Comparison of ENCODE assay signal across 8 cellular contexts in the genomic region with DNA sequence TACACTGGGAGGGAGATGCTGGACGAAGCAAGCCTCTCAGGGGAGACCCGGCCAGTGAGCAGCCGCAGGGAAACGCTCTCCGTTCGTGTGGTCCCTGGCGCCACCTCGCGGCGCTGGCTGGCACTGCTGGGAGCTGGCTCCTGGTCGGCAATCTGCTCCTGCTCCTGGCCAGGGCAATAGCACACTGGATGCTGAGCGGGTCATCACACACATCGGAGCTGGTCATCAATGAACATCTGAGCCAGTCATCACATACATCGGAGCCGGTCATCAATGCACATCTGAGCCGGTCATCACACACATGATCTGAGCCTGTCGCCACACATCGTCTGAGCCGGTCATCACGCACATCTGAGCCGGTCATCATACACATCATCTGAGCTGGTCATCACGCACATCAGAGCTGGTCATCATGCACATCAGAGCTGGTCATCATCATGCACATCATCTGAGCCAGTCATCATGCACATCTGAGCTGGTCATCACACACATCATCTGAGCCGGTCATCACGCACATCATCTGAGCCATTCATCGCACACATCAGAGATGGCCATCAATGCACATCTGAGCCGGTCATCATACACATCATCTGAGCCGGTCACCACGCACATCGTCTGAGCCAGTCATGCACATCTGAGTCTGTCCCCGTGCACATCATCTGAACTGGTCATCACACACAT.
DNase-seq lines count a peak whose midpoint lies in the region; ATAC-seq and TF ChIP-seq lines count a peak whose summit lies in the region.

No MANE protein-coding gene starts in this region.

- POLR2A ChIA-PET in BJ (lab: Charles Lee) = interaction anchor here (1.2 kb wide), 1 partner anchor 306 kb away, joined by 3 read pairs; no protein-coding TSS in a partner anchor
- POLR2A ChIA-PET in HEK293T (lab: Yijun Ruan, JAX) = interaction anchor here (1.3 kb wide), 1 partner anchor 319 kb away, joined by 3 read pairs; the partner anchor contains the start of gene ENGASE

- ATAC-seq in GM21390 (IDR thresholded peaks at IDR 0.05; ENCODE audit: unreplicated experiment) = no peak

- CTCF ChIA-PET in BJ (lab: Yijun Ruan, JAX) (interaction anchor here (0.6 to 8.3 kb wide), 35 partner anchors 9 to 402 kb away, joined by 3 to 181 read pairs (median 4); no protein-coding TSS in a partner anchor), HEK293T (lab: Yijun Ruan, JAX) (interaction anchor here (0.5 to 4.5 kb wide), 15 partner anchors 8 to 705 kb away, joined by 3 to 40 read pairs (median 3); partner anchors contain the start of gene ENGASE)

- H3K27me3 ChIP-seq in BJ (ENCODE audit: control insufficient read depth, insufficient read depth, low read length) = peaks cover 18% of the 10 kb centered on the region

- TF ChIP-seq CTCF in BJ (IDR thresholded peaks at IDR 0.05; ENCODE audit: insufficient read depth, low read depth, low read length) = peak; percentile 98

- DNase-seq in BJ (ENCODE audit: low read depth) (no peak), HEK293T (ENCODE audit: extremely low spot score) (peak; percentile 89), NCI-H774 (lab: John Stamatoyannopoulos, UW) (peak; percentile 64), lung microvascular endothelial cell (ENCODE audit: low read depth in 2 of 2) (peak; percentile 67 to 80)
- DNase-seq in activated CD8-positive, alpha-beta memory T cell treated with anti-CD3 and anti-CD28 coated beads for 24 hours = peak; percentile 90
- peak; percentile 56 for DNase-seq in effector CD4-positive, alpha-beta T cell
- peak; percentile 26 for DNase-seq in stimulated activated CD8-positive, alpha-beta memory T cell treated with anti-CD3 and anti-CD28 coated beads, Interleukin-15, amount 100 ng/mL, for 1 hour (ENCODE audit: low read depth)

- no peak overlapping the region for H3K4me3 ChIP-seq in BJ (ENCODE audit: low read depth, low read length)

- H3K36me3 ChIP-seq in BJ (ENCODE audit: control insufficient read depth, insufficient read depth, low read length) = no peaks in the 10 kb centered on the region

TF ChIP-seq in HEK293T, 16 proteins besides CTCF, POLR2A, EP300 and RAD21:
- TF ChIP-seq FOXM1 (IDR thresholded peaks at IDR 0.05; ENCODE audit: borderline replicate concordance) (no peak), HDGF (IDR thresholded peaks at IDR 0.05; ENCODE audit: borderline replicate concordance) (no peak), CTBP1 (IDR thresholded peaks at IDR 0.05; ENCODE audit: borderline replicate concordance) (no peak), ELF4 (IDR thresholded peaks at IDR 0.05) (no peak), ZNF384 (IDR thresholded peaks at IDR 0.05) (no peak), LEF1 (IDR thresholded peaks at IDR 0.05; ENCODE audit: borderline replicate concordance) (no peak), FOXA1 (IDR thresholded peaks at IDR 0.05) (no peak), NFRKB (IDR thresholded peaks at IDR 0.05) (no peak), PKNOX1 (IDR thresholded peaks at IDR 0.05) (no peak), BHLHE40 (IDR thresholded peaks at IDR 0.05; ENCODE audit: borderline replicate concordance) (no peak), TARDBP (IDR thresholded peaks at IDR 0.05) (no peak), SUZ12 (IDR thresholded peaks at IDR 0.05) (no peak), ARNT (IDR thresholded peaks at IDR 0.05) (no peak), SP1 (IDR thresholded peaks at IDR 0.05) (no peak), FOXK2 (IDR thresholded peaks at IDR 0.05) (no peak), L3MBTL2 (conservative IDR thresholded peaks at IDR 0.05) (no peak)
